ENCODE assay signal across 18 cellular contexts in genomic region chr12:91037301-91037700, GRCh38. TPM values are rescaled to one million over a fixed set of nuclear protein-coding genes. Genes with fewer than 3 reads are reported as not detected.
"Had no signal": no experiment of that assay in that cellular context is flagged by ENCODE, and none has a peak within 500 bp of the region (broad histone marks: within the 10 kb centered on the region; RNA-seq: fewer than 3 reads in every experiment).

No MANE protein-coding gene starts in this region.

- H3K4me3 Mint-ChIP-seq: activated naive CD4-positive, alpha-beta T cell treated with anti-CD3 and anti-CD28 coated beads, Interleukin-2, amount 50 U/mL, for 24 hours; central memory CD8-positive, alpha-beta T cell; neural progenitor cell had no signal

- H3K9me3 ChIP-seq: body of pancreas, gastrocnemius medialis, thyroid gland had no signal

- H3K79me2 ChIP-seq: parathyroid adenoma had no signal

- H3K4me3 ChIP-seq: body of pancreas, gastrocnemius medialis, heart right ventricle, neural progenitor cell, skin epidermis, thyroid gland had no signal

- H3K27ac ChIP-seq: body of pancreas, gastrocnemius medialis, neural progenitor cell, parathyroid adenoma, thyroid gland had no signal

- H3K27ac Mint-ChIP-seq: activated naive CD4-positive, alpha-beta T cell treated with anti-CD3 and anti-CD28 coated beads, Interleukin-2, amount 50 U/mL, for 24 hours; neural progenitor cell had no signal

- ATAC-seq: body of pancreas, gastrocnemius medialis, heart right ventricle, left lobe of liver had no signal

- DNase-seq: activated T-cell treated with anti-CD3 and anti-CD28 coated beads, Interleukin-2, amount 50 U/mL, for 1 hour; amniotic stem cell; body of pancreas; cortex of kidney; erythroblast; gastrocnemius medialis; heart right ventricle; islet precursor cell; mesendoderm; thyroid gland had no signal

- H3K27me3 Mint-ChIP-seq: activated naive CD4-positive, alpha-beta T cell treated with anti-CD3 and anti-CD28 coated beads, Interleukin-2, amount 50 U/mL, for 24 hours; central memory CD8-positive, alpha-beta T cell had no signal

- H3K4me1 Mint-ChIP-seq: activated naive CD4-positive, alpha-beta T cell treated with anti-CD3 and anti-CD28 coated beads, Interleukin-2, amount 50 U/mL, for 24 hours; central memory CD8-positive, alpha-beta T cell; neural progenitor cell had no signal

- H3K36me3 Mint-ChIP-seq: activated naive CD4-positive, alpha-beta T cell treated with anti-CD3 and anti-CD28 coated beads, Interleukin-2, amount 50 U/mL, for 24 hours; neural progenitor cell had no signal

- H3K4me1 ChIP-seq: body of pancreas, gastrocnemius medialis, neural progenitor cell, parathyroid adenoma, thyroid gland had no signal

- H2AFZ ChIP-seq: neural progenitor cell, parathyroid adenoma had no signal

- H3K9ac ChIP-seq: neural progenitor cell, parathyroid adenoma had no signal

- H3K36me3 ChIP-seq: gastrocnemius medialis, heart right ventricle, neural progenitor cell, thyroid gland had no signal

- H3K9me3 Mint-ChIP-seq: activated naive CD4-positive, alpha-beta T cell treated with anti-CD3 and anti-CD28 coated beads, Interleukin-2, amount 50 U/mL, for 24 hours; central memory CD8-positive, alpha-beta T cell; neural progenitor cell had no signal

- H3K4me2 ChIP-seq: neural progenitor cell had no signal

- H3K27me3 ChIP-seq: body of pancreas, gastrocnemius medialis, heart right ventricle, neural progenitor cell, thyroid gland had no signal

RNA-seq across cellular contexts. Expression of gene KERA, which starts 20.5 kb away (rescaled TPM):
- total RNA-seq: body of pancreas; left lobe of liver; myocyte; T-helper 2 cell treated with Interferon-gamma antibody and Interleukin-4, amounts not matched to agents 100 ng/mL and 5 ng/mL, for 36 hours; thyroid gland had no signal
- polyA plus RNA-seq: heart right ventricle had no signal

RNA-seq across cellular contexts. Expression of gene EPYC, which starts 32.5 kb away (rescaled TPM):
- total RNA-seq: body of pancreas; gastrocnemius medialis; heart right ventricle; left lobe of liver; myocyte; T-helper 2 cell treated with Interferon-gamma antibody and Interleukin-4, amounts not matched to agents 100 ng/mL and 5 ng/mL, for 36 hours; thyroid gland had no signal
- polyA plus RNA-seq: heart right ventricle had no signal
